16 cellular contexts compared by ENCODE assay signal in genomic region chr3:147699175-147699838, GRCh38.
DNase-seq lines count a peak whose midpoint lies in the region; ATAC-seq and TF ChIP-seq lines count a peak whose summit lies in the region.
"Had no signal": no experiment of that assay in that cellular context is flagged by ENCODE, and none has a peak within 500 bp of the region (broad histone marks: within the 10 kb centered on the region; RNA-seq: fewer than 3 reads in every experiment).

No MANE protein-coding gene starts in this region.

- H3K36me3 ChIP-seq in BJ (ENCODE audit: control insufficient read depth, insufficient read depth, low read length), result no peaks in the 10 kb centered on the region
- H3K36me3 ChIP-seq in kidney epithelial cell (ENCODE audit: control insufficient read depth, insufficient read depth, low read length), result no peaks in the 10 kb centered on the region
- no peaks in the 10 kb centered on the region for H3K36me3 ChIP-seq in Caco-2 (ENCODE audit: control insufficient read depth, insufficient read depth, low read length)
- H3K36me3 ChIP-seq in esophagus muscularis mucosa, result no peaks in the 10 kb centered on the region
- H3K36me3 ChIP-seq: ovary had no signal

- ATAC-seq in GM18907 (IDR thresholded peaks at IDR 0.05; ENCODE audit: unreplicated experiment), result no peak
- ATAC-seq: stimulated activated naive CD8-positive, alpha-beta T cell treated with anti-CD3 and anti-CD28 coated beads, Interleukin-15, Interleukin-2, amounts not matched to agents 100 U/mL and 50 U/mL, for 24 hours had no signal

- no peaks in the 10 kb centered on the region for H3K27me3 Mint-ChIP-seq in Caco-2 (ENCODE audit: insufficient read depth, unreplicated experiment)
- H3K27me3 Mint-ChIP-seq: CD4-positive, alpha-beta memory T cell had no signal

- no peak for TF ChIP-seq POLR2A in esophagus muscularis mucosa (IDR thresholded peaks at IDR 0.05; ENCODE audit: low read depth)

- H3K9me3 Mint-ChIP-seq in Caco-2 (ENCODE audit: unreplicated experiment), result no peaks in the 10 kb centered on the region

- H3K27ac Mint-ChIP-seq in Caco-2 (ENCODE audit: unreplicated experiment), result no peak overlapping the region
- H3K27ac Mint-ChIP-seq: activated naive CD4-positive, alpha-beta T cell treated with anti-CD3 and anti-CD28 coated beads for 36 hours; CD4-positive, alpha-beta memory T cell; T-helper 2 cell treated with Interferon-gamma antibody and Interleukin-4, amounts not matched to agents 5 μg/mL and 100 μg/mL, for 36 hours had no signal

- no peaks in the 10 kb centered on the region for H3K27me3 ChIP-seq in BJ (ENCODE audit: control insufficient read depth, insufficient read depth, low read length)
- H3K27me3 ChIP-seq in kidney epithelial cell (ENCODE audit: control insufficient read depth, insufficient read depth, low read length), result no peaks in the 10 kb centered on the region
- H3K27me3 ChIP-seq in Caco-2 (replicated peaks; ENCODE audit: control insufficient read depth, insufficient read depth, low read length), result no peaks in the 10 kb centered on the region
- H3K27me3 ChIP-seq in esophagus muscularis mucosa, result no peaks in the 10 kb centered on the region
- H3K27me3 ChIP-seq: ovary had no signal

- no peak overlapping the region for H3K4me3 Mint-ChIP-seq in Caco-2 (ENCODE audit: unreplicated experiment)
- H3K4me3 Mint-ChIP-seq: activated naive CD4-positive, alpha-beta T cell treated with anti-CD3 and anti-CD28 coated beads for 36 hours; CD4-positive, alpha-beta memory T cell; T-helper 2 cell treated with Interferon-gamma antibody and Interleukin-4, amounts not matched to agents 5 μg/mL and 100 μg/mL, for 36 hours had no signal

- no peak for TF ChIP-seq EP300 in esophagus muscularis mucosa (IDR thresholded peaks at IDR 0.05)

- intact Hi-C loops in Caco-2 (cut with micrococcal nuclease; ENCODE audit: unreplicated experiment), result no loop called here
- intact Hi-C loops in esophagus muscularis mucosa (cut with DNase I), result no loop called here

- peak; percentile 42 for DNase-seq in BJ (ENCODE audit: low read depth)
- peak; percentile 29 to 42 for DNase-seq in Kasumi-1 (lab: John Stamatoyannopoulos, UW)
- peak; percentile 14 for DNase-seq in amniotic stem cell (lab: John Stamatoyannopoulos, UW)
- DNase-seq in kidney epithelial cell (ENCODE audit: low read depth), result peak; percentile 21
- no peak for DNase-seq in Caco-2
- DNase-seq in NCI-H510A treated with DMSO at 0.1 percent for 48 hours (lab: John Stamatoyannopoulos, UW), result no peak
- no peak for DNase-seq in esophagus muscularis mucosa (ENCODE audit: extremely low spot score)
- DNase-seq: activated naive CD4-positive, alpha-beta T cell treated with anti-CD3 and anti-CD28 coated beads for 36 hours; CD4-positive, alpha-beta memory T cell; hippocampal formation; NK-92 treated with Interleukin-12 subunit alpha and Interleukin-12 subunit beta, amount 100 ng/mL, for 24 hours; ovary; stimulated activated naive CD8-positive, alpha-beta T cell treated with anti-CD3 and anti-CD28 coated beads, Interleukin-15, Interleukin-2, amounts not matched to agents 100 U/mL and 50 U/mL, for 24 hours had no signal

- H3K4me3 ChIP-seq in BJ (ENCODE audit: low read depth, low read length), result no peak overlapping the region
- H3K4me3 ChIP-seq in kidney epithelial cell (ENCODE audit: low read depth, low read length), result no peak overlapping the region
- H3K4me3 ChIP-seq in Caco-2 (ENCODE audit: low read depth, low read length), result no peak overlapping the region
- H3K4me3 ChIP-seq in esophagus muscularis mucosa, result no peak overlapping the region
- H3K4me3 ChIP-seq: lung, ovary had no signal

- H3K36me3 Mint-ChIP-seq in Caco-2 (ENCODE audit: insufficient read depth, unreplicated experiment), result no peaks in the 10 kb centered on the region
- H3K36me3 Mint-ChIP-seq: CD4-positive, alpha-beta memory T cell had no signal

- TF ChIP-seq CTCF in BJ (IDR thresholded peaks at IDR 0.05; ENCODE audit: insufficient read depth, low read depth, low read length), result no peak
- TF ChIP-seq CTCF in kidney epithelial cell (IDR thresholded peaks at IDR 0.05; ENCODE audit: insufficient read depth, low read length, poor library complexity, severe bottlenecking), result no peak
- TF ChIP-seq CTCF in Caco-2 (IDR thresholded peaks at IDR 0.05; ENCODE audit: insufficient read depth in 1 of 2, low read depth in 1 of 2, low read length in 1 of 2, severe bottlenecking in 1 of 2, unreplicated experiment in 1 of 2), result no peak
- TF ChIP-seq CTCF in esophagus muscularis mucosa (IDR thresholded peaks at IDR 0.05), result no peak

- H3K9me3 ChIP-seq in Caco-2 (no peaks in the 10 kb centered on the region), esophagus muscularis mucosa (no peaks in the 10 kb centered on the region)
- H3K9me3 ChIP-seq: ovary had no signal

- no TSS peak for BruUV-seq in Caco-2 (replicated peaks; lab: Mats Ljungman, UMichigan)

- H3K4me1 Mint-ChIP-seq in Caco-2 (ENCODE audit: low read depth, unreplicated experiment), result no peaks in the 10 kb centered on the region
- H3K4me1 Mint-ChIP-seq: CD4-positive, alpha-beta memory T cell had no signal

- CTCF ChIA-PET in BJ (lab: Yijun Ruan, JAX), result no interaction called here
- CTCF ChIA-PET in Caco-2 (lab: Charles Lee), result no interaction called here

- POLR2A ChIA-PET in BJ (lab: Charles Lee), result no interaction called here
- POLR2A ChIA-PET in Caco-2 (lab: Charles Lee), result no interaction called here

- H3K27ac ChIP-seq in esophagus muscularis mucosa (replicated peaks in 1 of 4), result no peak overlapping the region
- H3K27ac ChIP-seq: ovary had no signal

- WGBS in esophagus muscularis mucosa, result 72% methylated on average over 2 of the region's 2 CpGs

- H3K4me1 ChIP-seq in Caco-2 (no peaks in the 10 kb centered on the region), esophagus muscularis mucosa (peaks cover 5 to 13% (median 6%) of the 10 kb centered on the region in 4 donors)

Comparison
In these comparisons a context has a peak if more than half of its experiments do, and no peak if none do; other contexts are left out.
1. DNase-seq: peak in BJ (single experiment), Kasumi-1 (2 of 2), amniotic stem cell (single experiment) and kidney epithelial cell (single experiment); none in Caco-2 (0 of 2), NCI-H510A treated with DMSO at 0.1 percent for 48 hours (single experiment) and esophagus muscularis mucosa (single experiment).